In genomic region chr2:15674637-15675455, GRCh38 we compare ENCODE assay signal across 15 cellular contexts.
DNase-seq lines count a peak whose midpoint lies in the region; ATAC-seq, FAIRE-seq and TF ChIP-seq lines count a peak whose summit lies in the region.
"Had no signal": no experiment of that assay in that cellular context is flagged by ENCODE, and none has a peak within 500 bp of the region (broad histone marks: within the 10 kb centered on the region; RNA-seq: fewer than 3 reads in every experiment).

No MANE protein-coding gene starts in this region.

- H3K27me3 Mint-ChIP-seq in stimulated activated naive CD8-positive, alpha-beta T cell treated with anti-CD3 and anti-CD28 coated beads, Interleukin-15, amount 100 ng/mL, for 72 hours, result peaks cover 15% of the 10 kb centered on the region
- H3K27me3 Mint-ChIP-seq in activated CD4-positive, alpha-beta T cell treated with anti-CD3 and anti-CD28 coated beads for 36 hours, result peaks cover 6% of the 10 kb centered on the region

- H3K36me3 ChIP-seq in mammary epithelial cell (ENCODE audit: insufficient read depth, low read length), result no peaks in the 10 kb centered on the region
- H3K36me3 ChIP-seq in left lung, result no peaks in the 10 kb centered on the region

- DNase-seq in stimulated activated naive CD8-positive, alpha-beta T cell treated with anti-CD3 and anti-CD28 coated beads, Interleukin-15, amount 100 ng/mL, for 72 hours, result no peak
- no peak for DNase-seq in stimulated activated naive CD8-positive, alpha-beta T cell treated with anti-CD3 and anti-CD28 coated beads, Interleukin-15, Interleukin-2, amounts not matched to agents 100 U/mL and 50 U/mL, for 24 hours
- DNase-seq in mammary epithelial cell (peak; percentile 83), left lung (peak in 1 of 2 donors; percentile 65), urothelium cell line (ENCODE audit: low spot score) (peak; percentile 70), cerebellum (ENCODE audit: low spot score) (no peak)
- no peak for DNase-seq in activated CD4-positive, alpha-beta T cell treated with anti-CD3 and anti-CD28 coated beads for 36 hours
- DNase-seq: activated naive CD4-positive, alpha-beta T cell treated with anti-CD3 and anti-CD28 coated beads for 36 hours; caudate nucleus; CD4-positive, alpha-beta memory T cell; effector memory CD8-positive, alpha-beta T cell; stimulated activated CD4-positive, alpha-beta T cell treated with anti-CD3 and anti-CD28 coated beads, Interleukin-1b, Interleukin-23, amount 100 ng/mL, for 48 hours had no signal

- peak overlapping the region; percentile 28 for H2AFZ ChIP-seq in mammary epithelial cell (ENCODE audit: low read depth, low read length)

- H3K4me3 ChIP-seq in mammary epithelial cell (replicated peaks in 1 of 3; ENCODE audit: insufficient read depth in 1 of 3, low read depth in 2 of 3, low read length in 3 of 3), result no peak overlapping the region
- H3K4me3 ChIP-seq in left lung, result no peak overlapping the region

- H4K20me1 ChIP-seq in mammary epithelial cell (ENCODE audit: insufficient read depth, low read length), result no peaks in the 10 kb centered on the region

- peak; percentile 62 for FAIRE-seq in urothelium cell line (lab: Jason Lieb, UNC)
- FAIRE-seq: A204.1 had no signal

- CTCF ChIA-PET in mammary epithelial cell (lab: Charles Lee; ENCODE audit: low non-redundant PET), result interaction anchor here (0.6 kb wide), 1 partner anchor 1169 kb away, joined by 4 read pairs; no protein-coding TSS in a partner anchor
- CTCF ChIA-PET in activated CD4-positive, alpha-beta T cell treated with anti-CD3 and anti-CD28 coated beads for 36 hours (lab: Charles Lee), result interaction anchor here (0.6 kb wide), 1 partner anchor 20 kb away, joined by 4 read pairs; no protein-coding TSS in a partner anchor

- H3K9me3 ChIP-seq in mammary epithelial cell (replicated peaks; ENCODE audit: insufficient read depth, low read length) (no peaks in the 10 kb centered on the region), left lung (no peaks in the 10 kb centered on the region)

- POLR2A ChIA-PET in activated CD4-positive, alpha-beta T cell treated with anti-CD3 and anti-CD28 coated beads for 36 hours (lab: Charles Lee), result no interaction called here

- no peaks in the 10 kb centered on the region for H3K27me3 ChIP-seq in mammary epithelial cell (ENCODE audit: insufficient read depth, low read length)
- H3K27me3 ChIP-seq in left lung, result no peaks in the 10 kb centered on the region

- TF ChIP-seq CTCF in mammary epithelial cell (conservative IDR thresholded peaks at IDR 0.05 in 1 of 2, IDR thresholded peaks at IDR 0.05 in 1 of 2; ENCODE audit: extremely low read depth in 1 of 2, insufficient read depth in 1 of 2, low read depth in 1 of 2, low read length in 2 of 2) (no peak), left lung (IDR thresholded peaks at IDR 0.05) (no peak)

- 60% methylated on average over 12 of the region's 16 CpGs for WGBS in mammary epithelial cell (ENCODE audit: low coverage, missing lambda C conversion rate)

- no peaks in the 10 kb centered on the region for H3K4me1 Mint-ChIP-seq in stimulated activated naive CD8-positive, alpha-beta T cell treated with anti-CD3 and anti-CD28 coated beads, Interleukin-15, amount 100 ng/mL, for 72 hours
- no peaks in the 10 kb centered on the region for H3K4me1 Mint-ChIP-seq in activated CD4-positive, alpha-beta T cell treated with anti-CD3 and anti-CD28 coated beads for 36 hours
- H3K4me1 Mint-ChIP-seq: CD4-positive, alpha-beta memory T cell had no signal

- in situ Hi-C loops in mammary epithelial cell (cut with MboI; ENCODE audit: low sequenced_read_pairs in 2 of 2), result no loop called here

- H3K9me3 Mint-ChIP-seq in stimulated activated naive CD8-positive, alpha-beta T cell treated with anti-CD3 and anti-CD28 coated beads, Interleukin-15, amount 100 ng/mL, for 72 hours, result peaks cover 5 to 7% of the 10 kb centered on the region in 2 donors
- no peaks in the 10 kb centered on the region for H3K9me3 Mint-ChIP-seq in activated CD4-positive, alpha-beta T cell treated with anti-CD3 and anti-CD28 coated beads for 36 hours (ENCODE audit: low read depth)

- H3K79me2 ChIP-seq in mammary epithelial cell (ENCODE audit: insufficient read depth, low read length), result no peaks in the 10 kb centered on the region

- no peak overlapping the region for H3K4me3 Mint-ChIP-seq in stimulated activated naive CD8-positive, alpha-beta T cell treated with anti-CD3 and anti-CD28 coated beads, Interleukin-15, amount 100 ng/mL, for 72 hours
- H3K4me3 Mint-ChIP-seq in activated CD4-positive, alpha-beta T cell treated with anti-CD3 and anti-CD28 coated beads for 36 hours, result no peak overlapping the region
- H3K4me3 Mint-ChIP-seq: activated naive CD4-positive, alpha-beta T cell treated with anti-CD3 and anti-CD28 coated beads for 36 hours; CD4-positive, alpha-beta memory T cell; effector memory CD8-positive, alpha-beta T cell; WTC11 had no signal

- H3K4me2 ChIP-seq in mammary epithelial cell (ENCODE audit: insufficient read depth, low read depth, low read length), result no peak overlapping the region

- intact Hi-C loops in mammary epithelial cell (cut with micrococcal nuclease) (no loop called here), left lung (cut with DNase I) (no loop called here)
- intact Hi-C loops in activated CD4-positive, alpha-beta T cell treated with anti-CD3 and anti-CD28 coated beads for 36 hours (cut with DNase I, micrococcal nuclease), result no loop called here

- H3K27ac Mint-ChIP-seq in stimulated activated naive CD8-positive, alpha-beta T cell treated with anti-CD3 and anti-CD28 coated beads, Interleukin-15, amount 100 ng/mL, for 72 hours, result no peak overlapping the region
- no peak overlapping the region for H3K27ac Mint-ChIP-seq in activated CD4-positive, alpha-beta T cell treated with anti-CD3 and anti-CD28 coated beads for 36 hours
- H3K27ac Mint-ChIP-seq: activated naive CD4-positive, alpha-beta T cell treated with anti-CD3 and anti-CD28 coated beads for 36 hours; effector memory CD8-positive, alpha-beta T cell; WTC11 had no signal

- H3K27ac ChIP-seq in mammary epithelial cell (ENCODE audit: insufficient read depth, low read depth, low read length), result no peak overlapping the region
- H3K27ac ChIP-seq in left lung, result peak overlapping the region in 1 of 2 donors; percentile 63

- dilution Hi-C loops in mammary epithelial cell (cut with HindIII; ENCODE audit: low sequenced_read_pairs), result no loop called here

- H3K9ac ChIP-seq in mammary epithelial cell (ENCODE audit: insufficient read depth, low read length), result no peak overlapping the region

- ATAC-seq in stimulated activated naive CD8-positive, alpha-beta T cell treated with anti-CD3 and anti-CD28 coated beads, Interleukin-15, amount 100 ng/mL, for 72 hours, result peak; percentile 23
- ATAC-seq in stimulated activated naive CD8-positive, alpha-beta T cell treated with anti-CD3 and anti-CD28 coated beads, Interleukin-15, Interleukin-2, amounts not matched to agents 100 U/mL and 50 U/mL, for 24 hours, result no peak
- ATAC-seq in left lung (peak; percentile 91), GM18517 (IDR thresholded peaks at IDR 0.05; ENCODE audit: unreplicated experiment) (no peak)
- no peak for ATAC-seq in activated CD4-positive, alpha-beta T cell treated with anti-CD3 and anti-CD28 coated beads for 36 hours
- ATAC-seq: effector memory CD8-positive, alpha-beta T cell had no signal

- no TSS peak for BruUV-seq in mammary epithelial cell (replicated peaks; lab: Mats Ljungman, UMichigan)

- no peaks in the 10 kb centered on the region for H3K36me3 Mint-ChIP-seq in activated CD4-positive, alpha-beta T cell treated with anti-CD3 and anti-CD28 coated beads for 36 hours (ENCODE audit: low read depth)
- H3K36me3 Mint-ChIP-seq: CD4-positive, alpha-beta memory T cell had no signal

- H3K4me1 ChIP-seq in mammary epithelial cell (ENCODE audit: insufficient read depth, low read length), result peaks cover 23% of the 10 kb centered on the region
- H3K4me1 ChIP-seq in left lung, result no peaks in the 10 kb centered on the region

Comparison
In these comparisons a context has a peak if more than half of its experiments do, and no peak if none do; other contexts are left out.
1. ATAC-seq: peak in stimulated activated naive CD8-positive, alpha-beta T cell treated with anti-CD3 and anti-CD28 coated beads, Interleukin-15, amount 100 ng/mL, for 72 hours (single experiment) and left lung (single experiment); none in stimulated activated naive CD8-positive, alpha-beta T cell treated with anti-CD3 and anti-CD28 coated beads, Interleukin-15, Interleukin-2, amounts not matched to agents 100 U/mL and 50 U/mL, for 24 hours (single experiment), GM18517 (single experiment) and activated CD4-positive, alpha-beta T cell treated with anti-CD3 and anti-CD28 coated beads for 36 hours (single experiment).
2. DNase-seq: peak in mammary epithelial cell (single experiment) and urothelium cell line (single experiment); none in stimulated activated naive CD8-positive, alpha-beta T cell treated with anti-CD3 and anti-CD28 coated beads, Interleukin-15, amount 100 ng/mL, for 72 hours (0 of 2), stimulated activated naive CD8-positive, alpha-beta T cell treated with anti-CD3 and anti-CD28 coated beads, Interleukin-15, Interleukin-2, amounts not matched to agents 100 U/mL and 50 U/mL, for 24 hours (single experiment), cerebellum (single experiment) and activated CD4-positive, alpha-beta T cell treated with anti-CD3 and anti-CD28 coated beads for 36 hours (single experiment).